ENCODE assay signal across 22 cellular contexts in genomic region chr1:47521034-47521871, GRCh38.
A peak's percentile ranks its signal among the peaks of the same experiment; 100 is the strongest.
DNase-seq lines count a peak whose midpoint lies in the region; ATAC-seq and TF ChIP-seq lines count a peak whose summit lies in the region.
"Had no signal": no experiment of that assay in that cellular context is flagged by ENCODE, and none has a peak within 500 bp of the region (broad histone marks: within the 10 kb centered on the region; RNA-seq: fewer than 3 reads in every experiment).

No MANE protein-coding gene starts in this region.

- H3K27ac ChIP-seq in PC-3 (ENCODE audit: low read length) (no peak overlapping the region), osteoblast (ENCODE audit: low read depth, low read length) (no peak overlapping the region)

- H3K79me2 ChIP-seq in PC-3 (ENCODE audit: low read length): no peaks in the 10 kb centered on the region
- H3K79me2 ChIP-seq in osteoblast (ENCODE audit: insufficient read depth, low read length): no peaks in the 10 kb centered on the region

- H3K9me2 ChIP-seq in PC-3 (replicated peaks; ENCODE audit: low read length): no peaks in the 10 kb centered on the region

- ATAC-seq in left lobe of liver: no peak
- ATAC-seq in PC-3: no peak
- ATAC-seq: activated CD8-positive, alpha-beta T cell treated with anti-CD3 and anti-CD28 coated beads, Interleukin-2, amount 10 ng/mL, durations not matched to agents 7 days and 5 days; effector memory CD8-positive, alpha-beta T cell; natural killer cell treated with Interleukin-12 subunit alpha and Interleukin-12 subunit beta and Interleukin-15 and Interleukin-18, amount 100 ng/mL, for 72 hours had no signal

- intact Hi-C loops in PC-3 (cut with micrococcal nuclease): loop anchor here (10.0 kb wide), 1 partner anchor 84 kb away; no protein-coding TSS in a partner anchor

- H3K27me3 ChIP-seq in PC-3 (ENCODE audit: low read length): no peaks in the 10 kb centered on the region
- peaks cover 5% of the 10 kb centered on the region for H3K27me3 ChIP-seq in osteoblast (ENCODE audit: insufficient read depth, low read length)

- H3K9me3 ChIP-seq in PC-3 (ENCODE audit: low read length) (no peaks in the 10 kb centered on the region), osteoblast (ENCODE audit: low read depth, low read length) (no peaks in the 10 kb centered on the region)
- H3K9me3 ChIP-seq: HAP-1 had no signal

- H3K4me1 ChIP-seq in PC-3 (ENCODE audit: insufficient read depth, low read length): no peaks in the 10 kb centered on the region
- H3K4me1 ChIP-seq in osteoblast (ENCODE audit: insufficient read depth, low read length): peaks cover 3% of the 10 kb centered on the region
- H3K4me1 ChIP-seq: HAP-1 had no signal

- POLR2A ChIA-PET in PC-3 (lab: Charles Lee; ENCODE audit: unreplicated experiment): no interaction called here

- CTCF ChIA-PET in PC-3 (lab: Charles Lee): no interaction called here

- TF ChIP-seq CTCF in astrocyte of the spinal cord (IDR thresholded peaks at IDR 0.05; ENCODE audit: low read depth, low read length) (no peak), PC-3 (conservative IDR thresholded peaks at IDR 0.05; ENCODE audit: low read depth, low read length) (no peak), osteoblast (IDR thresholded peaks at IDR 0.05; ENCODE audit: extremely low read depth, low read depth, low read length) (no peak)

- H3K36me3 ChIP-seq in PC-3 (ENCODE audit: low read depth, low read length) (no peaks in the 10 kb centered on the region), osteoblast (ENCODE audit: insufficient read depth, low read length) (no peaks in the 10 kb centered on the region)
- H3K36me3 ChIP-seq: HAP-1 had no signal

- peak in 2 of 3 experiments; percentile 19 to 55 for DNase-seq in NCI-H1417 (lab: John Stamatoyannopoulos, UW)
- DNase-seq in NCI-H1417 treated with DMSO at 0.1 percent for 48 hours (lab: John Stamatoyannopoulos, UW): no peak
- DNase-seq in astrocyte of the spinal cord (ENCODE audit: low read depth, low spot score): peak; percentile 52
- peak; percentile 21 for DNase-seq in left lobe of liver (ENCODE audit: low spot score)
- DNase-seq in stromal cell of bone marrow (ENCODE audit: low read depth): peak; percentile 44
- DNase-seq in PC-3: no peak
- DNase-seq in osteoblast (ENCODE audit: insufficient read length, low spot score, missing footprints): no peak
- no peak for DNase-seq in anterior cingulate cortex (lab: John Stamatoyannopoulos, UW)
- DNase-seq: activated CD4-positive, CD25-positive, alpha-beta regulatory T cell treated with anti-CD3 and anti-CD28 coated beads, Interleukin-2, amount 50 U/mL, for 72 hours; activated CD8-positive, alpha-beta T cell treated with anti-CD3 and anti-CD28 coated beads, Interleukin-2, amount 10 ng/mL, durations not matched to agents 7 days and 5 days; activated naive CD4-positive, alpha-beta T cell; activated T-cell treated with anti-CD3 and anti-CD28 coated beads, Interleukin-2, amount 50 U/mL, for 24 hours; AML-193; CD8-positive, alpha-beta memory T cell; DMS79 treated with DMSO at 0.1 percent for 48 hours; effector memory CD8-positive, alpha-beta T cell; NCI-H1436 treated with DMSO at 0.1 percent for 48 hours; NCI-H2171 treated with DMSO at 0.1 percent for 48 hours; SHP77; SW 1271 had no signal

- no peaks in the 10 kb centered on the region for H3F3A ChIP-seq in PC-3 (ENCODE audit: low read length, unreplicated experiment)

- no peak overlapping the region for H3K9ac ChIP-seq in PC-3 (ENCODE audit: low read length)

- in situ Hi-C loops in astrocyte of the spinal cord (cut with HindIII; ENCODE audit: low sequenced_read_pairs): no loop called here

- H3K4me2 ChIP-seq in PC-3 (ENCODE audit: low read length): no peak overlapping the region
- no peak overlapping the region for H3K4me2 ChIP-seq in osteoblast (ENCODE audit: insufficient read depth, low read length)

- H4K20me1 ChIP-seq in PC-3 (ENCODE audit: low read length) (no peaks in the 10 kb centered on the region), osteoblast (ENCODE audit: insufficient read depth, low read length) (no peaks in the 10 kb centered on the region)

- H3K4me3 ChIP-seq in astrocyte of the spinal cord (ENCODE audit: low read depth, low read length) (no peak overlapping the region), PC-3 (ENCODE audit: low read length) (no peak overlapping the region), osteoblast (ENCODE audit: insufficient read depth, low read length) (no peak overlapping the region)
- H3K4me3 ChIP-seq: HAP-1 had no signal

- H2AFZ ChIP-seq in PC-3 (ENCODE audit: low read length) (no peak overlapping the region), osteoblast (ENCODE audit: low read length) (no peak overlapping the region)

- BruUV-seq in PC-3 (replicated peaks; lab: Mats Ljungman, UMichigan): no TSS peak

Comparison
In these comparisons a context has a peak if more than half of its experiments do, and no peak if none do; other contexts are left out.
1. DNase-seq: peak in NCI-H1417 (2 of 3), astrocyte of the spinal cord (single experiment), left lobe of liver (single experiment) and stromal cell of bone marrow (single experiment); none in NCI-H1417 treated with DMSO at 0.1 percent for 48 hours (single experiment), PC-3 (single experiment), osteoblast (single experiment) and anterior cingulate cortex (0 of 58).